8 cellular contexts compared by ENCODE assay signal in the genomic region with DNA sequence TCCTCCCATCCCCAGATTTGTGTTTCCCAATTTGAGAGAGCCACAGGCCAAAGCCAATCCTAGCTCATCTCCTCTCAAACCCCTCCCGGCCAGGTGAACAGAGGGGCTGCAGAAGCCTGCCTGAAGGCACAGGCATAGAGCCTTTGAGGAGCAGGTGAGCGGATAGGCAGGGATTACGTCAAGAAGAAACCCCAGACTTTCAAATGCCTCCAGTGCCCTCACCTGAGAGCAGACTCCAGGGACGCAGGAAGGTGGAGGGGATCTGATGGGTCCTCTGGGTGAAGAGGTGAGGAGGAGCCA. TPM values are rescaled to one million over a fixed set of nuclear protein-coding genes. Genes with fewer than 3 reads are reported as not detected.
DNase-seq lines count a peak whose midpoint lies in the region; ATAC-seq and TF ChIP-seq lines count a peak whose summit lies in the region.

No MANE protein-coding gene starts in this region.

- intact Hi-C loops in activated CD8-positive, alpha-beta T cell treated with anti-CD3 and anti-CD28 coated beads for 36 hours (cut with micrococcal nuclease), result no loop called here

- H3K27ac Mint-ChIP-seq in T-helper 2 cell treated with Interferon-gamma antibody and Interleukin-4, amounts not matched to agents 5 μg/mL and 100 μg/mL, for 36 hours, result peak overlapping the region; percentile 22
- H3K27ac Mint-ChIP-seq in activated CD8-positive, alpha-beta T cell treated with anti-CD3 and anti-CD28 coated beads for 36 hours, result peak overlapping the region; percentile 35

- CTCF ChIA-PET in activated CD8-positive, alpha-beta T cell treated with anti-CD3 and anti-CD28 coated beads for 36 hours (lab: Charles Lee), result interaction anchor here (1.0 to 9.2 kb wide), 14 partner anchors 9 to 199 kb away, joined by 3 to 103 read pairs (median 5); a partner anchor contains a TSS

- ATAC-seq in activated CD8-positive, alpha-beta T cell treated with anti-CD3 and anti-CD28 coated beads for 36 hours, result no peak

- no peaks in the 10 kb centered on the region for H3K36me3 Mint-ChIP-seq in T-helper 2 cell treated with Interferon-gamma antibody and Interleukin-4, amounts not matched to agents 5 μg/mL and 100 μg/mL, for 36 hours (ENCODE audit: low read depth)
- no peaks in the 10 kb centered on the region for H3K36me3 Mint-ChIP-seq in activated CD8-positive, alpha-beta T cell treated with anti-CD3 and anti-CD28 coated beads for 36 hours (ENCODE audit: low read depth)

- POLR2A ChIA-PET in activated CD8-positive, alpha-beta T cell treated with anti-CD3 and anti-CD28 coated beads for 36 hours (lab: Charles Lee), result interaction anchor here (0.6 to 7.4 kb wide), 10 partner anchors 9 to 266 kb away, joined by 3 to 56 read pairs (median 3); a partner anchor contains a TSS

- TF ChIP-seq CTCF in activated CD8-positive, alpha-beta T cell treated with anti-CD3 and anti-CD28 coated beads for 36 hours (IDR thresholded peaks at IDR 0.05), result no peak

- H3K4me1 Mint-ChIP-seq in T-helper 2 cell treated with Interferon-gamma antibody and Interleukin-4, amounts not matched to agents 5 μg/mL and 100 μg/mL, for 36 hours (ENCODE audit: low read depth), result peaks cover 24% of the 10 kb centered on the region
- peaks cover 21% of the 10 kb centered on the region for H3K4me1 Mint-ChIP-seq in activated CD8-positive, alpha-beta T cell treated with anti-CD3 and anti-CD28 coated beads for 36 hours (ENCODE audit: low read depth)

- H3K27ac ChIP-seq in iPS-20b (ENCODE audit: low read length) (peak overlapping the region; percentile 53), subcutaneous abdominal adipose tissue (ENCODE audit: low read depth, low read length) (no peak overlapping the region)

- H3K36me3 ChIP-seq in iPS-20b (ENCODE audit: insufficient read depth, low read depth, low read length) (peaks cover 38% of the 10 kb centered on the region), subcutaneous abdominal adipose tissue (ENCODE audit: control insufficient read depth in 5 of 5, insufficient read depth in 5 of 5, low read length in 5 of 5) (peaks cover 0 to 14% (median 8%) of the 10 kb centered on the region in 5 donors)

- H3K9ac ChIP-seq in iPS-20b (ENCODE audit: low read depth, low read length), result peak overlapping the region; percentile 93
- H3K9ac ChIP-seq in subcutaneous abdominal adipose tissue (ENCODE audit: low read length in 5 of 5), result peak overlapping the region in 4 of 5 donors; percentile 41 to 79 (median 67)

- peak overlapping the region; percentile 87 for H3K4me3 Mint-ChIP-seq in T-helper 2 cell treated with Interferon-gamma antibody and Interleukin-4, amounts not matched to agents 5 μg/mL and 100 μg/mL, for 36 hours
- H3K4me3 Mint-ChIP-seq in activated CD8-positive, alpha-beta T cell treated with anti-CD3 and anti-CD28 coated beads for 36 hours, result peak overlapping the region; percentile 84

- H3K4me3 ChIP-seq in iPS-20b (ENCODE audit: low read length) (peak overlapping the region; percentile 98), subcutaneous abdominal adipose tissue (ENCODE audit: low read depth in 1 of 5, low read length in 5 of 5) (peak overlapping the region; percentile 78 to 91 (median 87))

- H3K9me3 Mint-ChIP-seq in T-helper 2 cell treated with Interferon-gamma antibody and Interleukin-4, amounts not matched to agents 5 μg/mL and 100 μg/mL, for 36 hours, result no peaks in the 10 kb centered on the region
- no peaks in the 10 kb centered on the region for H3K9me3 Mint-ChIP-seq in activated CD8-positive, alpha-beta T cell treated with anti-CD3 and anti-CD28 coated beads for 36 hours

- H3K9me3 ChIP-seq in iPS-20b (ENCODE audit: insufficient read depth, low read depth, low read length) (no peaks in the 10 kb centered on the region), subcutaneous abdominal adipose tissue (ENCODE audit: control insufficient read depth in 5 of 5, low read length in 5 of 5) (no peaks in the 10 kb centered on the region)

- no peak for DNase-seq in T-helper 2 cell treated with Interferon-gamma antibody and Interleukin-4, amounts not matched to agents 5 μg/mL and 100 μg/mL, for 36 hours (ENCODE audit: low spot score)
- DNase-seq in T-helper 2 cell (no peak), NCI-H524 (lab: John Stamatoyannopoulos, UW) (no peak), NCI-H2227 treated with DMSO at 0.1 percent for 48 hours (lab: John Stamatoyannopoulos, UW) (no peak)
- peak; percentile 37 for DNase-seq in activated CD8-positive, alpha-beta T cell treated with anti-CD3 and anti-CD28 coated beads for 36 hours
- DNase-seq in central memory CD4-positive, alpha-beta T cell, result no peak

- H3K4me1 ChIP-seq in iPS-20b (ENCODE audit: insufficient read depth, low read length) (peaks cover 20% of the 10 kb centered on the region), subcutaneous abdominal adipose tissue (ENCODE audit: control insufficient read depth in 5 of 5, insufficient read depth in 5 of 5, low read length in 5 of 5) (peaks cover 4 to 31% (median 21%) of the 10 kb centered on the region in 5 donors)

- H3K27me3 Mint-ChIP-seq in T-helper 2 cell treated with Interferon-gamma antibody and Interleukin-4, amounts not matched to agents 5 μg/mL and 100 μg/mL, for 36 hours (ENCODE audit: low read depth), result peaks cover 26% of the 10 kb centered on the region
- peaks cover 24% of the 10 kb centered on the region for H3K27me3 Mint-ChIP-seq in activated CD8-positive, alpha-beta T cell treated with anti-CD3 and anti-CD28 coated beads for 36 hours

- no peaks in the 10 kb centered on the region for H3K27me3 ChIP-seq in iPS-20b (ENCODE audit: insufficient read depth, low read length)
- H3K27me3 ChIP-seq in subcutaneous abdominal adipose tissue (ENCODE audit: control insufficient read depth in 5 of 5, insufficient read depth in 4 of 5, low read length in 5 of 5), result peaks cover 0 to 7% (median 5%) of the 10 kb centered on the region in 5 donors

RNA-seq across cellular contexts. Expression of a gene that starts 0.6 kb away (rescaled TPM):
- total RNA-seq in activated CD8-positive, alpha-beta T cell treated with anti-CD3 and anti-CD28 coated beads for 36 hours, result 1 to 10 TPM; 2.3 to 3.2 TPM

RNA-seq across cellular contexts. Expression of a gene that starts 13.1 kb away (rescaled TPM):
- 10 to 100 TPM; 84.5 to 95.6 TPM for total RNA-seq in activated CD8-positive, alpha-beta T cell treated with anti-CD3 and anti-CD28 coated beads for 36 hours

RNA-seq across cellular contexts. Expression of a gene that starts 46.8 kb away (rescaled TPM):
- total RNA-seq in activated CD8-positive, alpha-beta T cell treated with anti-CD3 and anti-CD28 coated beads for 36 hours, result 1 to 10 TPM; 7.7 to 8.2 TPM
